ENCODE assay signal across 16 cellular contexts in genomic region chr2:85714421-85714820, GRCh38. TPM values are rescaled to one million over a fixed set of nuclear protein-coding genes. Genes with fewer than 3 reads are reported as not detected.
DNase-seq lines count a peak whose midpoint lies in the region; ATAC-seq and TF ChIP-seq lines count a peak whose summit lies in the region.
"Not testable (repeated sequence)": the region's sequence is repeated elsewhere in the genome, so short reads cannot be mapped to it uniquely, and the experiment has no call there.
"Had no signal": no experiment of that assay in that cellular context is flagged by ENCODE, and none has a peak within 500 bp of the region (broad histone marks: within the 10 kb centered on the region; RNA-seq: fewer than 3 reads in every experiment).

No MANE protein-coding gene starts in this region.

- peak overlapping the region; percentile 74 for H3K27ac Mint-ChIP-seq in activated CD8-positive, alpha-beta T cell treated with anti-CD3 and anti-CD28 coated beads, Interleukin-2, amount 10 ng/mL, durations not matched to agents 7 days and 5 days
- peak overlapping the region; percentile 53 for H3K27ac Mint-ChIP-seq in activated naive CD8-positive, alpha-beta T cell treated with anti-CD3 and anti-CD28 coated beads, Interleukin-2, amount 10 ng/mL, durations not matched to agents 7 days and 5 days
- H3K27ac Mint-ChIP-seq in natural killer cell treated with Interleukin-12 subunit alpha and Interleukin-12 subunit beta and Interleukin-15 and Interleukin-18, amount 100 ng/mL, for 72 hours, result peak overlapping the region in 1 of 2 donors; percentile 45

- not testable (repeated sequence) for H4K20me1 ChIP-seq in BLaER1 treated with 17β-estradiol and CSF1 and Interleukin-3, amounts not matched to agents 10 nM and 100 nM

- not testable (repeated sequence) for TF ChIP-seq RAD21 in liver (IDR thresholded peaks at IDR 0.05)

- H3K4me3 ChIP-seq in BLaER1 treated with 17β-estradiol and CSF1 and Interleukin-3, amounts not matched to agents 10 nM and 100 nM; left ventricle myocardium inferior; liver (ENCODE audit: low read depth in 1 of 3, low read length in 3 of 3); thyroid gland (replicated peaks in 1 of 3): not testable (repeated sequence)

- H3K36me3 ChIP-seq in BLaER1 treated with 17β-estradiol and CSF1 and Interleukin-3, amounts not matched to agents 10 nM and 100 nM; KOPT-K1 (ENCODE audit: insufficient read depth, low read length); left ventricle myocardium inferior; liver (ENCODE audit: control insufficient read depth in 4 of 4, insufficient read depth in 3 of 4, low read depth in 1 of 4, low read length in 3 of 4); thyroid gland: not testable (repeated sequence)

- H3K4me1 ChIP-seq in BLaER1 treated with 17β-estradiol and CSF1 and Interleukin-3, amounts not matched to agents 10 nM and 100 nM, result peaks cover 39 to 61% (median 44%) of the 10 kb centered on the region in 10 experiments
- H3K4me1 ChIP-seq in left ventricle myocardium inferior, result peaks cover 53% of the 10 kb centered on the region
- peaks cover 16 to 44% (median 30%) of the 10 kb centered on the region in 4 donors for H3K4me1 ChIP-seq in liver (ENCODE audit: control insufficient read depth in 4 of 4, insufficient read depth in 4 of 4, low read length in 3 of 4)
- peaks cover 61 to 71% of the 10 kb centered on the region in 2 donors for H3K4me1 ChIP-seq in thyroid gland

- peak overlapping the region in 6 of 11 experiments; percentile 9 to 94 (median 17); a peak in 6 of 22 replicates for H3K4me2 ChIP-seq in BLaER1 treated with 17β-estradiol and CSF1 and Interleukin-3, amounts not matched to agents 10 nM and 100 nM

- not testable (repeated sequence) for H3K9me3 ChIP-seq in BLaER1 treated with 17β-estradiol and CSF1 and Interleukin-3, amounts not matched to agents 10 nM and 100 nM (replicated peaks in 1 of 11); KOPT-K1 (ENCODE audit: insufficient read depth, low read length, poor library complexity, severe bottlenecking); left ventricle myocardium inferior (replicated peaks); liver (ENCODE audit: control insufficient read depth in 4 of 4, low read length in 3 of 4); thyroid gland

- H3K27me3 Mint-ChIP-seq in activated CD8-positive, alpha-beta T cell treated with anti-CD3 and anti-CD28 coated beads, Interleukin-2, amount 10 ng/mL, durations not matched to agents 7 days and 5 days (ENCODE audit: low read depth); activated naive CD8-positive, alpha-beta T cell treated with anti-CD3 and anti-CD28 coated beads, Interleukin-2, amount 10 ng/mL, durations not matched to agents 7 days and 5 days; natural killer cell treated with Interleukin-12 subunit alpha and Interleukin-12 subunit beta and Interleukin-15 and Interleukin-18, amount 100 ng/mL, for 72 hours: not testable (repeated sequence)

- H3K27ac ChIP-seq in BLaER1 treated with 17β-estradiol and CSF1 and Interleukin-3, amounts not matched to agents 10 nM and 100 nM, result not testable (repeated sequence)
- H3K27ac ChIP-seq in KOPT-K1 (ENCODE audit: low read depth, low read length, poor library complexity, severe bottlenecking), result peak overlapping the region; percentile 28
- H3K27ac ChIP-seq in left ventricle myocardium inferior (replicated peaks), result peak overlapping the region; percentile 94
- peak overlapping the region; percentile 96 to 99 for H3K27ac ChIP-seq in liver (ENCODE audit: low read depth in 1 of 2, low read length in 2 of 2)
- H3K27ac ChIP-seq in thyroid gland, result peak overlapping the region; percentile 98 to 100 (median 100)

- ATAC-seq in activated CD8-positive, alpha-beta T cell treated with anti-CD3 and anti-CD28 coated beads, Interleukin-2, amount 10 ng/mL, durations not matched to agents 7 days and 5 days, result peak; percentile 34
- ATAC-seq in activated naive CD8-positive, alpha-beta T cell treated with anti-CD3 and anti-CD28 coated beads, Interleukin-2, amount 10 ng/mL, durations not matched to agents 7 days and 5 days (ENCODE audit: low read depth); natural killer cell treated with Interleukin-12 subunit alpha and Interleukin-12 subunit beta and Interleukin-15 and Interleukin-18, amount 100 ng/mL, for 72 hours: not testable (repeated sequence)

- POLR2A ChIA-PET in activated CD8-positive, alpha-beta T cell treated with anti-CD3 and anti-CD28 coated beads, Interleukin-2, amount 10 ng/mL, durations not matched to agents 7 days and 5 days (lab: Charles Lee), result not testable (repeated sequence)
- POLR2A ChIA-PET in activated naive CD8-positive, alpha-beta T cell treated with anti-CD3 and anti-CD28 coated beads, Interleukin-2, amount 10 ng/mL, durations not matched to agents 7 days and 5 days (lab: Charles Lee), result interaction anchor here (0.8 to 1.7 kb wide), 3 partner anchors 10 to 36 kb away, joined by 4 to 6 read pairs (median 5); no protein-coding TSS in a partner anchor

- not testable (repeated sequence) for H3K36me3 Mint-ChIP-seq in activated CD8-positive, alpha-beta T cell treated with anti-CD3 and anti-CD28 coated beads, Interleukin-2, amount 10 ng/mL, durations not matched to agents 7 days and 5 days (ENCODE audit: low read depth); activated naive CD8-positive, alpha-beta T cell treated with anti-CD3 and anti-CD28 coated beads, Interleukin-2, amount 10 ng/mL, durations not matched to agents 7 days and 5 days; natural killer cell treated with Interleukin-12 subunit alpha and Interleukin-12 subunit beta and Interleukin-15 and Interleukin-18, amount 100 ng/mL, for 72 hours

- intact Hi-C loops in left ventricle myocardium inferior (cut with micrococcal nuclease); thyroid gland (cut with DNase I): not testable (repeated sequence)

- H3K4me3 Mint-ChIP-seq in activated CD8-positive, alpha-beta T cell treated with anti-CD3 and anti-CD28 coated beads, Interleukin-2, amount 10 ng/mL, durations not matched to agents 7 days and 5 days, result not testable (repeated sequence)
- H3K4me3 Mint-ChIP-seq in activated naive CD8-positive, alpha-beta T cell treated with anti-CD3 and anti-CD28 coated beads, Interleukin-2, amount 10 ng/mL, durations not matched to agents 7 days and 5 days, result peak overlapping the region; percentile 28
- H3K4me3 Mint-ChIP-seq in natural killer cell treated with Interleukin-12 subunit alpha and Interleukin-12 subunit beta and Interleukin-15 and Interleukin-18, amount 100 ng/mL, for 72 hours, result peak overlapping the region; percentile 4

- TF ChIP-seq POLR2A in thyroid gland (IDR thresholded peaks at IDR 0.05), result not testable (repeated sequence)

- whole genome bisulfite sequencing in liver, result 95% methylated on average over 7 of the region's 7 CpGs
- WGBS in thyroid gland, 2 donors, result 63 to 70% methylated on average over 7 of the region's 7 CpGs

- H3K4me1 Mint-ChIP-seq in activated CD8-positive, alpha-beta T cell treated with anti-CD3 and anti-CD28 coated beads, Interleukin-2, amount 10 ng/mL, durations not matched to agents 7 days and 5 days (ENCODE audit: low read depth), result peaks cover 41% of the 10 kb centered on the region
- H3K4me1 Mint-ChIP-seq in activated naive CD8-positive, alpha-beta T cell treated with anti-CD3 and anti-CD28 coated beads, Interleukin-2, amount 10 ng/mL, durations not matched to agents 7 days and 5 days, result peaks cover 31% of the 10 kb centered on the region
- H3K4me1 Mint-ChIP-seq in natural killer cell treated with Interleukin-12 subunit alpha and Interleukin-12 subunit beta and Interleukin-15 and Interleukin-18, amount 100 ng/mL, for 72 hours (ENCODE audit: low read depth in 2 of 2), result not testable (repeated sequence)

- not testable (repeated sequence) for DNase-seq in activated CD8-positive, alpha-beta T cell treated with anti-CD3 and anti-CD28 coated beads, Interleukin-2, amount 10 ng/mL, durations not matched to agents 7 days and 5 days; activated naive CD8-positive, alpha-beta T cell treated with anti-CD3 and anti-CD28 coated beads, Interleukin-2, amount 10 ng/mL, durations not matched to agents 7 days and 5 days; left ventricle myocardium inferior; natural killer cell treated with Interleukin-12 subunit alpha and Interleukin-12 subunit beta and Interleukin-15 and Interleukin-18, amount 100 ng/mL, for 72 hours (ENCODE audit: low spot score)
- DNase-seq in thyroid gland, result peak in 1 of 2 donors; percentile 49

- not testable (repeated sequence) for H3K9ac ChIP-seq in BLaER1 treated with 17β-estradiol and CSF1 and Interleukin-3, amounts not matched to agents 10 nM and 100 nM; liver (ENCODE audit: low read depth in 1 of 2, low read length in 2 of 2)

- H3K9me3 Mint-ChIP-seq in activated CD8-positive, alpha-beta T cell treated with anti-CD3 and anti-CD28 coated beads, Interleukin-2, amount 10 ng/mL, durations not matched to agents 7 days and 5 days (ENCODE audit: insufficient read depth); activated naive CD8-positive, alpha-beta T cell treated with anti-CD3 and anti-CD28 coated beads, Interleukin-2, amount 10 ng/mL, durations not matched to agents 7 days and 5 days; natural killer cell treated with Interleukin-12 subunit alpha and Interleukin-12 subunit beta and Interleukin-15 and Interleukin-18, amount 100 ng/mL, for 72 hours: not testable (repeated sequence)

- CTCF ChIA-PET in activated CD8-positive, alpha-beta T cell treated with anti-CD3 and anti-CD28 coated beads, Interleukin-2, amount 10 ng/mL, durations not matched to agents 7 days and 5 days (lab: Charles Lee), result interaction anchor here (1.2 to 7.2 kb wide), 5 partner anchors 9 to 77 kb away, joined by 4 to 57 read pairs (median 15); no protein-coding TSS in a partner anchor

- not testable (repeated sequence) for TF ChIP-seq CTCF in left ventricle myocardium inferior (IDR thresholded peaks at IDR 0.05; ENCODE audit: borderline replicate concordance); liver (IDR thresholded peaks at IDR 0.05; ENCODE audit: low read depth, low read length, missing input control); thyroid gland (IDR thresholded peaks at IDR 0.05)

- not testable (repeated sequence) for H3K27me3 ChIP-seq in BLaER1 treated with 17β-estradiol and CSF1 and Interleukin-3, amounts not matched to agents 10 nM and 100 nM; left ventricle myocardium inferior (ENCODE audit: low read depth); liver (ENCODE audit: control insufficient read depth in 4 of 4, insufficient read depth in 4 of 4, low read length in 3 of 4); thyroid gland

RNA-seq across cellular contexts. Expression of gene GNLY, which starts 20.3 kb away (rescaled TPM):
- 100 to 1,000 TPM; 136 to 143 TPM for total RNA-seq in activated CD8-positive, alpha-beta T cell treated with anti-CD3 and anti-CD28 coated beads, Interleukin-2, amount 10 ng/mL, durations not matched to agents 7 days and 5 days
- 10 to 100 TPM; 22.0 to 27.5 TPM for total RNA-seq in activated naive CD8-positive, alpha-beta T cell treated with anti-CD3 and anti-CD28 coated beads, Interleukin-2, amount 10 ng/mL, durations not matched to agents 7 days and 5 days
- total RNA-seq in left ventricle myocardium inferior (1.5 TPM), liver (under 1 TPM in 1 of 2 donors, not detected in 1; 0.75 TPM), thyroid gland (1 to 10 TPM in 1 of 4 donors, under 1 TPM in 2, not detected in 1; 0.22 to 3.6 (median 0.63) TPM)
- 1 to 10 TPM; 1.3 to 4.8 TPM for polyA plus RNA-seq in liver
- total RNA-seq in natural killer cell treated with Interleukin-12 subunit alpha and Interleukin-12 subunit beta and Interleukin-15 and Interleukin-18, amount 100 ng/mL, for 72 hours, result 100 to 1,000 TPM; 599 to 903 TPM
- total RNA-seq: A673, Calu3, G401, H4, HFFc6 had no signal
- polyA plus RNA-seq: BJ had no signal

RNA-seq across cellular contexts. Expression of gene ATOH8, which starts 39.4 kb away (rescaled TPM):
- total RNA-seq in activated CD8-positive, alpha-beta T cell treated with anti-CD3 and anti-CD28 coated beads, Interleukin-2, amount 10 ng/mL, durations not matched to agents 7 days and 5 days, result under 1 TPM; 0.11 to 0.13 TPM
- not detected for total RNA-seq in activated naive CD8-positive, alpha-beta T cell treated with anti-CD3 and anti-CD28 coated beads, Interleukin-2, amount 10 ng/mL, durations not matched to agents 7 days and 5 days
- total RNA-seq in left ventricle myocardium inferior (23.3 TPM), liver (10 to 100 TPM in 1 of 2 donors, under 1 TPM in 1; 0.33 to 37.7 TPM), thyroid gland (100 to 1,000 TPM in 2 of 4 donors, 10 to 100 TPM in 2; 82.8 to 260 (median 167) TPM)
- polyA plus RNA-seq in liver, result 10 to 100 TPM; 20.4 to 33.2 TPM
- not detected for total RNA-seq in natural killer cell treated with Interleukin-12 subunit alpha and Interleukin-12 subunit beta and Interleukin-15 and Interleukin-18, amount 100 ng/mL, for 72 hours
- total RNA-seq: CD4-positive, alpha-beta T cell; GM12878 had no signal

RNA-seq across cellular contexts. Expression of gene SFTPB, which starts 46.4 kb away (rescaled TPM):
- total RNA-seq in activated CD8-positive, alpha-beta T cell treated with anti-CD3 and anti-CD28 coated beads, Interleukin-2, amount 10 ng/mL, durations not matched to agents 7 days and 5 days, result not detected
- total RNA-seq in activated naive CD8-positive, alpha-beta T cell treated with anti-CD3 and anti-CD28 coated beads, Interleukin-2, amount 10 ng/mL, durations not matched to agents 7 days and 5 days, result not detected
- not detected for total RNA-seq in left ventricle myocardium inferior
- not detected for total RNA-seq in liver
- polyA plus RNA-seq in liver, result not detected
- not detected for total RNA-seq in natural killer cell treated with Interleukin-12 subunit alpha and Interleukin-12 subunit beta and Interleukin-15 and Interleukin-18, amount 100 ng/mL, for 72 hours
- total RNA-seq in thyroid gland, result 100 to 1,000 TPM in 2 of 4 donors, 10 to 100 TPM in 2; 24.8 to 323 (median 116) TPM
- total RNA-seq: A673; Calu3; CD4-positive, alpha-beta T cell; G401; H4; HFFc6 had no signal
- polyA plus RNA-seq: BJ had no signal

Comparison
In these comparisons a context has a peak if more than half of its experiments do, and no peak if none do; other contexts are left out.
1. RNA of gene SFTPB, which starts 46.4 kb away (total RNA-seq): 24.8 to 323 TPM in thyroid gland; not detected in activated CD8-positive, alpha-beta T cell treated with anti-CD3 and anti-CD28 coated beads, Interleukin-2, amount 10 ng/mL, durations not matched to agents 7 days and 5 days, not detected in activated naive CD8-positive, alpha-beta T cell treated with anti-CD3 and anti-CD28 coated beads, Interleukin-2, amount 10 ng/mL, durations not matched to agents 7 days and 5 days, not detected in left ventricle myocardium inferior (single experiment), not detected in liver and not detected in natural killer cell treated with Interleukin-12 subunit alpha and Interleukin-12 subunit beta and Interleukin-15 and Interleukin-18, amount 100 ng/mL, for 72 hours; every median in the first group is over 10 times any median in the second.